ENCODE assay signal across 38 cellular contexts in genomic region chr5:161745392-161745791, GRCh38. TPM values are rescaled to one million over a fixed set of nuclear protein-coding genes. Genes with fewer than 3 reads are reported as not detected.
"Had no signal": no experiment of that assay in that cellular context is flagged by ENCODE, and none has a peak within 500 bp of the region (broad histone marks: within the 10 kb centered on the region; RNA-seq: fewer than 3 reads in every experiment).

No MANE protein-coding gene starts in this region.

- H3K27me3 ChIP-seq: left lung, neural progenitor cell, neutrophil, ovary, right atrium auricular region, right lobe of liver, tibial nerve, uterus had no signal

- H3K4me1 ChIP-seq: left lung, neural progenitor cell, right atrium auricular region, right lobe of liver, tibial nerve, uterus had no signal

- H3K27ac ChIP-seq: left lung, neural progenitor cell, neutrophil, ovary, right atrium auricular region, right lobe of liver, tibial nerve, uterus had no signal

- H3K36me3 ChIP-seq: left lung, neural progenitor cell, neutrophil, ovary, right atrium auricular region, right lobe of liver, tibial nerve, uterus had no signal

- H3K27me3 Mint-ChIP-seq: naive B cell; progenitor cell of endocrine pancreas; stimulated activated memory B cell treated with anti-CD40 and anti-IgM and Interleukin-4, amounts not matched to agents 10 μg/mL and 1 μg/mL and 100 μg/mL, for 72 hours; stimulated activated naive CD8-positive, alpha-beta T cell treated with anti-CD3 and anti-CD28 coated beads, Interleukin-15, amount 100 ng/mL, for 72 hours had no signal

- H3K9me3 Mint-ChIP-seq: mesothelial cell of epicardium, nephron progenitor cell, neural progenitor cell, type B pancreatic cell had no signal

- H3K36me3 Mint-ChIP-seq: immature natural killer cell; mesothelial cell of epicardium; natural killer cell; neural progenitor cell; stimulated activated memory B cell treated with anti-CD40 and anti-IgM and Interleukin-4, amounts not matched to agents 10 μg/mL and 1 μg/mL and 100 μg/mL, for 72 hours; type B pancreatic cell had no signal

- H3K4me3 ChIP-seq: left lung, lung, neural progenitor cell, ovary, right atrium auricular region, right lobe of liver, smooth muscle cell, tibial nerve, uterus had no signal

- H3K4me3 Mint-ChIP-seq: immature natural killer cell; mesothelial cell of epicardium; naive B cell; natural killer cell; nephron progenitor cell; neural progenitor cell; stimulated activated memory B cell treated with anti-CD40 and anti-IgM and Interleukin-4, amounts not matched to agents 10 μg/mL and 1 μg/mL and 100 μg/mL, for 72 hours; stimulated activated naive CD8-positive, alpha-beta T cell treated with anti-CD3 and anti-CD28 coated beads, Interleukin-15, amount 100 ng/mL, for 72 hours; type B pancreatic cell had no signal

- H3K27ac Mint-ChIP-seq: immature natural killer cell; mesothelial cell of epicardium; naive B cell; natural killer cell; nephron progenitor cell; neural progenitor cell; progenitor cell of endocrine pancreas; stimulated activated memory B cell treated with anti-CD40 and anti-IgM and Interleukin-4, amounts not matched to agents 10 μg/mL and 1 μg/mL and 100 μg/mL, for 72 hours; stimulated activated naive CD8-positive, alpha-beta T cell treated with anti-CD3 and anti-CD28 coated beads, Interleukin-15, amount 100 ng/mL, for 72 hours; type B pancreatic cell had no signal

- H3K9me3 ChIP-seq: neutrophil, ovary, right lobe of liver, uterus had no signal

- ATAC-seq: left colon; left lung; natural killer cell; right lobe of liver; stimulated activated memory B cell treated with anti-CD40 and anti-IgM and Interleukin-4, amounts not matched to agents 10 μg/mL and 1 μg/mL and 100 μg/mL, for 72 hours; stimulated activated naive CD8-positive, alpha-beta T cell treated with anti-CD3 and anti-CD28 coated beads, Interleukin-15, amount 100 ng/mL, for 72 hours had no signal

- H3K4me1 Mint-ChIP-seq: immature natural killer cell; mesothelial cell of epicardium; naive B cell; natural killer cell; nephron progenitor cell; neural progenitor cell; stimulated activated memory B cell treated with anti-CD40 and anti-IgM and Interleukin-4, amounts not matched to agents 10 μg/mL and 1 μg/mL and 100 μg/mL, for 72 hours; stimulated activated naive CD8-positive, alpha-beta T cell treated with anti-CD3 and anti-CD28 coated beads, Interleukin-15, amount 100 ng/mL, for 72 hours had no signal

- FAIRE-seq: islet of Langerhans had no signal

- DNase-seq: hypothalamus; immature natural killer cell; kidney; left colon; left lung; mesendoderm; naive B cell; natural killer cell; nephron progenitor cell; occipital lobe; ovary; right lobe of liver; stimulated activated CD4-positive, alpha-beta T cell treated with anti-CD3 and anti-CD28 coated beads, Interleukin-1b, Interleukin-23, amount 100 ng/mL, for 48 hours; stimulated activated CD4-positive, alpha-beta T cell treated with anti-CD3 and anti-CD28 coated beads, Interleukin-2, amount 100 ng/mL, for 48 hours; stimulated activated CD4-positive, alpha-beta T cell treated with anti-CD3 and anti-CD28 coated beads, Interleukin-4, amount 100 ng/mL, for 4 hours; stimulated activated CD8-positive, alpha-beta memory T cell treated with anti-CD3 and anti-CD28 coated beads, Interleukin-4, amount 100 ng/mL, for 48 hours; stimulated activated naive CD4-positive, alpha-beta T cell treated with Interleukin-2 at 50 U/mL for 16 hours; stimulated activated naive CD8-positive, alpha-beta T cell treated with anti-CD3 and anti-CD28 coated beads, Interleukin-15, amount 100 ng/mL, for 72 hours; substantia nigra; uterus had no signal

RNA-seq across cellular contexts. Expression of gene GABRA6, which starts 59.9 kb away (rescaled TPM):
- total RNA-seq: kidney, left colon, left lung, liver, lung, mesothelial cell of epicardium, mononuclear cell, natural killer cell, ovary, progenitor cell of endocrine pancreas, pulmonary artery endothelial cell, renal cortical epithelial cell, right atrium auricular region, right lobe of liver, skeletal muscle tissue, smooth muscle cell, tibial nerve, ureter, uterus had no signal
- polyA plus RNA-seq: immature natural killer cell, liver, lung, ovary, smooth muscle cell, thymus had no signal
